ENCODE assay signal across 1 cellular context in genomic region chr1:64966158-64966963, GRCh38.
TF ChIP-seq lines count a peak whose summit lies in the region.

Gene JAK1, minus strand, starts transcription at chr1:64966549. Its CDS starts 80,285 bp downstream, at chr1:64886264.

TF ChIP-seq in HEK293, 187 proteins besides CTCF, POLR2A, EP300 and RAD21 (continued from another document and continues in another):
- peak; percentile 82 for TF ChIP-seq PBX3 (CRISPR knock-in tag; IDR thresholded peaks at IDR 0.05)
- TF ChIP-seq ZNF510 (tag by site-specific recombination; IDR thresholded peaks at IDR 0.05; ENCODE audit: insufficient replicate concordance) = no peak
- 0 out of 2 replicates have a peak, but pooled peaks have one; percentile 37 for TF ChIP-seq KLF16 (tag by site-specific recombination; IDR thresholded peaks at IDR 0.05)
- TF ChIP-seq PATZ1 (tag by site-specific recombination; IDR thresholded peaks at IDR 0.05) = peak; percentile 90
- no peak for TF ChIP-seq INSM2 (tag by site-specific recombination; IDR thresholded peaks at IDR 0.05)
- 0 out of 2 replicates have a peak, but pooled peaks have one; percentile 28 for TF ChIP-seq MEIS1 (CRISPR knock-in tag; IDR thresholded peaks at IDR 0.05; ENCODE audit: borderline replicate concordance)
- TF ChIP-seq ZSCAN16 (tag by site-specific recombination; IDR thresholded peaks at IDR 0.05) = no peak
- TF ChIP-seq ZNF623 (tag by site-specific recombination; IDR thresholded peaks at IDR 0.05) = no peak
- no peak for TF ChIP-seq BCL11A (tag by site-specific recombination; IDR thresholded peaks at IDR 0.05; ENCODE audit: low read depth)
- no peak for TF ChIP-seq TSHZ1 (tag by site-specific recombination; IDR thresholded peaks at IDR 0.05; ENCODE audit: borderline replicate concordance)
- TF ChIP-seq ZNF112 (tag by site-specific recombination; IDR thresholded peaks at IDR 0.05) = no peak
- TF ChIP-seq ZNF146 (tag by site-specific recombination; IDR thresholded peaks at IDR 0.05) = no peak
- TF ChIP-seq ZNF292 (tag by site-specific recombination; IDR thresholded peaks at IDR 0.05; ENCODE audit: borderline replicate concordance, low read depth) = no peak
- TF ChIP-seq ZNF23 (tag by site-specific recombination; IDR thresholded peaks at IDR 0.05; ENCODE audit: borderline replicate concordance) = no peak
- no peak for TF ChIP-seq ZNF658 (tag by site-specific recombination; IDR thresholded peaks at IDR 0.05)
- peak; percentile 87 for TF ChIP-seq KLF9 (tag by site-specific recombination; IDR thresholded peaks at IDR 0.05; ENCODE audit: low read depth)
- TF ChIP-seq GLI2 (tag by site-specific recombination; IDR thresholded peaks at IDR 0.05; ENCODE audit: borderline replicate concordance, low read depth) = no peak
- TF ChIP-seq PRDM10 (tag by site-specific recombination; IDR thresholded peaks at IDR 0.05) = no peak
- TF ChIP-seq ZNF707 (tag by site-specific recombination; IDR thresholded peaks at IDR 0.05) = no peak
- TF ChIP-seq ZBTB49 (tag by site-specific recombination; IDR thresholded peaks at IDR 0.05; ENCODE audit: low read depth) = no peak
- TF ChIP-seq ZBTB8A (tag by site-specific recombination; IDR thresholded peaks at IDR 0.05) = no peak; the same call in 1 of the 2 replicates
- no peak for TF ChIP-seq ZNF121 (tag by site-specific recombination; IDR thresholded peaks at IDR 0.05)
- no peak for TF ChIP-seq MYNN (tag by site-specific recombination; IDR thresholded peaks at IDR 0.05; ENCODE audit: borderline replicate concordance)
- no peak for TF ChIP-seq ZNF701 (tag by site-specific recombination; IDR thresholded peaks at IDR 0.05)
- no peak for TF ChIP-seq ZNF354C (tag by site-specific recombination; IDR thresholded peaks at IDR 0.05; ENCODE audit: borderline replicate concordance, low read depth)
- TF ChIP-seq ZNF175 (tag by site-specific recombination; IDR thresholded peaks at IDR 0.05) = no peak
- TF ChIP-seq ZFP37 (tag by site-specific recombination; IDR thresholded peaks at IDR 0.05) = no peak
- TF ChIP-seq ZNF843 (tag by site-specific recombination; IDR thresholded peaks at IDR 0.05) = no peak
- no peak for TF ChIP-seq ZNF514 (tag by site-specific recombination; IDR thresholded peaks at IDR 0.05)
- TF ChIP-seq ZNF677 (tag by site-specific recombination; IDR thresholded peaks at IDR 0.05) = peak; percentile 7; the same call in 1 of the 2 replicates
- TF ChIP-seq ZNF302 (tag by site-specific recombination; IDR thresholded peaks at IDR 0.05; ENCODE audit: low read depth) = no peak
- TF ChIP-seq GFI1B (tag by site-specific recombination; IDR thresholded peaks at IDR 0.05) = no peak
- TF ChIP-seq SP7 (tag by site-specific recombination; IDR thresholded peaks at IDR 0.05) = peak; percentile 43; the same call in 1 of the 2 replicates
- peak; percentile 50 for TF ChIP-seq SP2 (tag by site-specific recombination; IDR thresholded peaks at IDR 0.05)
- TF ChIP-seq ZNF549 (tag by site-specific recombination; IDR thresholded peaks at IDR 0.05) = peak; percentile 33; the same call in 1 of the 2 replicates
- no peak for TF ChIP-seq HOXC10 (CRISPR knock-in tag; IDR thresholded peaks at IDR 0.05)
- peak; percentile 83 for TF ChIP-seq ZEB2 (tag by site-specific recombination; IDR thresholded peaks at IDR 0.05)
- TF ChIP-seq ZNF785 (tag by site-specific recombination; IDR thresholded peaks at IDR 0.05) = no peak
- no peak for TF ChIP-seq PRDM4 (tag by site-specific recombination; IDR thresholded peaks at IDR 0.05)
- TF ChIP-seq ZNF560 (tag by site-specific recombination; IDR thresholded peaks at IDR 0.05; ENCODE audit: borderline replicate concordance) = no peak
- no peak for TF ChIP-seq ZNF530 (tag by site-specific recombination; IDR thresholded peaks at IDR 0.05; ENCODE audit: low read depth)
- TF ChIP-seq ZNF423 (tag by site-specific recombination; IDR thresholded peaks at IDR 0.05) = no peak
- peak; percentile 46; the same call in 1 of the 2 replicates for TF ChIP-seq ZNF692 (tag by site-specific recombination; IDR thresholded peaks at IDR 0.05)
- no peak for TF ChIP-seq ZNF132 (tag by site-specific recombination; IDR thresholded peaks at IDR 0.05; ENCODE audit: borderline replicate concordance)
- no peak for TF ChIP-seq ZNF391 (tag by site-specific recombination; IDR thresholded peaks at IDR 0.05; ENCODE audit: borderline replicate concordance, low read depth)
- no peak for TF ChIP-seq ZNF621 (tag by site-specific recombination; IDR thresholded peaks at IDR 0.05)
- no peak for TF ChIP-seq ZNF114 (tag by site-specific recombination; IDR thresholded peaks at IDR 0.05)
- TF ChIP-seq ZNF747 (tag by site-specific recombination; IDR thresholded peaks at IDR 0.05) = no peak
- TF ChIP-seq FEZF1 (tag by site-specific recombination; IDR thresholded peaks at IDR 0.05) = no peak
- TF ChIP-seq BCL11B (tag by site-specific recombination; IDR thresholded peaks at IDR 0.05; ENCODE audit: low read depth) = no peak
